1 cellular context compared by ENCODE assay signal in the genomic region with DNA sequence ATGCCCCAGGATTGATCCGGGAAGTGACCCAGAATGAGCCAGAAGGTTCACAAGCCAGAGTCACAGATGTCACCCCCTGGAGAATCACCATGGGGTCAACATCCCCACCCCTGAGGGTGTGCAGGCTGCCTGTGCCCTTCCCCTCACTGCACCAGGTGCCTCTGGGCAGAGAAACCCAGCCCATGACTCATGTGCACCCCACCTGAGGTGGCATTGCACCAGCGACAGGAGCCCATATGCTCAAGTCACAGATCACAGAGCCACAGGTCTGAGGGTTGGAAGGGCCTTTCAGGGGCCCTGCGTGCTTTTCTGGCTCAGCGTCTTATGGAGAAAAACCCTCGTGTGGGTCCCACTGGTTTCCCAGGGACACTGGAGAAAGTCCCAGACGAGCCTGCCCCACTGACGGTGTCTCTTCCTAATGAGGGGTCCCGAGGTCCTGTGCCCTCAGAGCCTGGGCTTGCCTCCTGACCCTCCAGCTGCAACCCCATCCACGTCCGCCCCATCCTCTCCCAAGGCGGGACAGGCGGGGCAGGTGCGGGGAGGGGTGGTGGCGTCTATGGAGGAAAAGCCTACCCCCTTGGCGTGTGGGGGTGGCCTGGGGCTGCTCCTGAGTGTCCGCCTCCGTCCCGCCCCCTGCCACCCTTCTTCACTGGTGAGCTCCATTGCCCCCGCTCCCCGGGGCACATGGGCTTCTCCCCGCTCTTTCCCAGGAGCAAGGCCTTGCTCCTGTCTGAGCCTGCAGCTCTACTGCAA.
TF ChIP-seq lines count a peak whose summit lies in the region.

No MANE protein-coding gene starts in this region.

TF ChIP-seq in GM23338, 12 proteins besides CTCF, POLR2A, EP300 and RAD21 (continued from another document):
- TF ChIP-seq, protein P1, sequence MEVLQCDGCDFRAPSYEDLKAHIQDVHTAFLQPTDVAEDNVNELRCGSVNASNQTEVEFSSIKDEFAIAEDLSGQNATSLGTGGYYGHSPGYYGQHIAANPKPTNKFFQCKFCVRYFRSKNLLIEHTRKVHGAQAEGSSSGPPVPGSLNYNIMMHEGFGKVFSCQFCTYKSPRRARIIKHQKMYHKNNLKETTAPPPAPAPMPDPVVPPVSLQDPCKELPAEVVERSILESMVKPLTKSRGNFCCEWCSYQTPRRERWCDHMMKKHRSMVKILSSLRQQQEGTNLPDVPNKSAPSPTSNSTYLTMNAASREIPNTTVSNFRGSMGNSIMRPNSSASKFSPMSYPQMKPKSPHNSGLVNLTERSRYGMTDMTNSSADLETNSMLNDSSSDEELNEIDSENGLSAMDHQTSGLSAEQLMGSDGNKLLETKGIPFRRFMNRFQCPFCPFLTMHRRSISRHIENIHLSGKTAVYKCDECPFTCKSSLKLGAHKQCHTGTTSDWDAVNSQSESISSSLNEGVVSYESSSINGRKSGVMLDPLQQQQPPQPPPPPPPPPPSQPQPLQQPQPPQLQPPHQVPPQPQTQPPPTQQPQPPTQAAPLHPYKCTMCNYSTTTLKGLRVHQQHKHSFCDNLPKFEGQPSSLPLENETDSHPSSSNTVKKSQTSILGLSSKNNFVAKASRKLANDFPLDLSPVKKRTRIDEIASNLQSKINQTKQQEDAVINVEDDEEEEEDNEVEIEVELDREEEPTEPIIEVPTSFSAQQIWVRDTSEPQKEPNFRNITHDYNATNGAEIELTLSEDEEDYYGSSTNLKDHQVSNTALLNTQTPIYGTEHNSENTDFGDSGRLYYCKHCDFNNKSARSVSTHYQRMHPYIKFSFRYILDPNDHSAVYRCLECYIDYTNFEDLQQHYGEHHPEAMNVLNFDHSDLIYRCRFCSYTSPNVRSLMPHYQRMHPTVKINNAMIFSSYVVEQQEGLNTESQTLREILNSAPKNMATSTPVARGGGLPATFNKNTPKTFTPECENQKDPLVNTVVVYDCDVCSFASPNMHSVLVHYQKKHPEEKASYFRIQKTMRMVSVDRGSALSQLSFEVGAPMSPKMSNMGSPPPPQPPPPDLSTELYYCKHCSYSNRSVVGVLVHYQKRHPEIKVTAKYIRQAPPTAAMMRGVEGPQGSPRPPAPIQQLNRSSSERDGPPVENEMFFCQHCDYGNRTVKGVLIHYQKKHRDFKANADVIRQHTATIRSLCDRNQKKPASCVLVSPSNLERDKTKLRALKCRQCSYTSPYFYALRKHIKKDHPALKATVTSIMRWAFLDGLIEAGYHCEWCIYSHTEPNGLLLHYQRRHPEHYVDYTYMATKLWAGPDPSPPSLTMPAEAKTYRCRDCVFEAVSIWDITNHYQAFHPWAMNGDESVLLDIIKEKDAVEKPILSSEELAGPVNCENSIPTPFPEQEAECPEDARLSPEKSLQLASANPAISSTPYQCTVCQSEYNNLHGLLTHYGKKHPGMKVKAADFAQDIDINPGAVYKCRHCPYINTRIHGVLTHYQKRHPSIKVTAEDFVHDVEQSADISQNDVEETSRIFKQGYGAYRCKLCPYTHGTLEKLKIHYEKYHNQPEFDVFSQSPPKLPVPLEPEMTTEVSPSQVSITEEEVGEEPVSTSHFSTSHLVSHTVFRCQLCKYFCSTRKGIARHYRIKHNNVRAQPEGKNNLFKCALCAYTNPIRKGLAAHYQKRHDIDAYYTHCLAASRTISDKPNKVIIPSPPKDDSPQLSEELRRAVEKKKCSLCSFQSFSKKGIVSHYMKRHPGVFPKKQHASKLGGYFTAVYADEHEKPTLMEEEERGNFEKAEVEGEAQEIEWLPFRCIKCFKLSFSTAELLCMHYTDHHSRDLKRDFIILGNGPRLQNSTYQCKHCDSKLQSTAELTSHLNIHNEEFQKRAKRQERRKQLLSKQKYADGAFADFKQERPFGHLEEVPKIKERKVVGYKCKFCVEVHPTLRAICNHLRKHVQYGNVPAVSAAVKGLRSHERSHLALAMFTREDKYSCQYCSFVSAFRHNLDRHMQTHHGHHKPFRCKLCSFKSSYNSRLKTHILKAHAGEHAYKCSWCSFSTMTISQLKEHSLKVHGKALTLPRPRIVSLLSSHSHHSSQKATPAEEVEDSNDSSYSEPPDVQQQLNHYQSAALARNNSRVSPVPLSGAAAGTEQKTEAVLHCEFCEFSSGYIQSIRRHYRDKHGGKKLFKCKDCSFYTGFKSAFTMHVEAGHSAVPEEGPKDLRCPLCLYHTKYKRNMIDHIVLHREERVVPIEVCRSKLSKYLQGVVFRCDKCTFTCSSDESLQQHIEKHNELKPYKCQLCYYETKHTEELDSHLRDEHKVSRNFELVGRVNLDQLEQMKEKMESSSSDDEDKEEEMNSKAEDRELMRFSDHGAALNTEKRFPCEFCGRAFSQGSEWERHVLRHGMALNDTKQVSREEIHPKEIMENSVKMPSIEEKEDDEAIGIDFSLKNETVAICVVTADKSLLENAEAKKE (CRISPR knock-in tag; IDR thresholded peaks at IDR 0.05): no peak
- no peak for TF ChIP-seq JUNB (IDR thresholded peaks at IDR 0.05; ENCODE audit: unreplicated experiment)
- TF ChIP-seq, protein P2, sequence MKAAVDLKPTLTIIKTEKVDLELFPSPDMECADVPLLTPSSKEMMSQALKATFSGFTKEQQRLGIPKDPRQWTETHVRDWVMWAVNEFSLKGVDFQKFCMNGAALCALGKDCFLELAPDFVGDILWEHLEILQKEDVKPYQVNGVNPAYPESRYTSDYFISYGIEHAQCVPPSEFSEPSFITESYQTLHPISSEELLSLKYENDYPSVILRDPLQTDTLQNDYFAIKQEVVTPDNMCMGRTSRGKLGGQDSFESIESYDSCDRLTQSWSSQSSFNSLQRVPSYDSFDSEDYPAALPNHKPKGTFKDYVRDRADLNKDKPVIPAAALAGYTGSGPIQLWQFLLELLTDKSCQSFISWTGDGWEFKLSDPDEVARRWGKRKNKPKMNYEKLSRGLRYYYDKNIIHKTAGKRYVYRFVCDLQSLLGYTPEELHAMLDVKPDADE (IDR thresholded peaks at IDR 0.05): no peak
- TF ChIP-seq STAT1 (IDR thresholded peaks at IDR 0.05; ENCODE audit: unreplicated experiment): no peak
- no peak for TF ChIP-seq EZH2phosphoT487 (IDR thresholded peaks at IDR 0.05; ENCODE audit: unreplicated experiment)
- no peak for TF ChIP-seq CREB1 (CRISPR knock-in tag; IDR thresholded peaks at IDR 0.05; ENCODE audit: low read depth)
- TF ChIP-seq, protein P3, sequence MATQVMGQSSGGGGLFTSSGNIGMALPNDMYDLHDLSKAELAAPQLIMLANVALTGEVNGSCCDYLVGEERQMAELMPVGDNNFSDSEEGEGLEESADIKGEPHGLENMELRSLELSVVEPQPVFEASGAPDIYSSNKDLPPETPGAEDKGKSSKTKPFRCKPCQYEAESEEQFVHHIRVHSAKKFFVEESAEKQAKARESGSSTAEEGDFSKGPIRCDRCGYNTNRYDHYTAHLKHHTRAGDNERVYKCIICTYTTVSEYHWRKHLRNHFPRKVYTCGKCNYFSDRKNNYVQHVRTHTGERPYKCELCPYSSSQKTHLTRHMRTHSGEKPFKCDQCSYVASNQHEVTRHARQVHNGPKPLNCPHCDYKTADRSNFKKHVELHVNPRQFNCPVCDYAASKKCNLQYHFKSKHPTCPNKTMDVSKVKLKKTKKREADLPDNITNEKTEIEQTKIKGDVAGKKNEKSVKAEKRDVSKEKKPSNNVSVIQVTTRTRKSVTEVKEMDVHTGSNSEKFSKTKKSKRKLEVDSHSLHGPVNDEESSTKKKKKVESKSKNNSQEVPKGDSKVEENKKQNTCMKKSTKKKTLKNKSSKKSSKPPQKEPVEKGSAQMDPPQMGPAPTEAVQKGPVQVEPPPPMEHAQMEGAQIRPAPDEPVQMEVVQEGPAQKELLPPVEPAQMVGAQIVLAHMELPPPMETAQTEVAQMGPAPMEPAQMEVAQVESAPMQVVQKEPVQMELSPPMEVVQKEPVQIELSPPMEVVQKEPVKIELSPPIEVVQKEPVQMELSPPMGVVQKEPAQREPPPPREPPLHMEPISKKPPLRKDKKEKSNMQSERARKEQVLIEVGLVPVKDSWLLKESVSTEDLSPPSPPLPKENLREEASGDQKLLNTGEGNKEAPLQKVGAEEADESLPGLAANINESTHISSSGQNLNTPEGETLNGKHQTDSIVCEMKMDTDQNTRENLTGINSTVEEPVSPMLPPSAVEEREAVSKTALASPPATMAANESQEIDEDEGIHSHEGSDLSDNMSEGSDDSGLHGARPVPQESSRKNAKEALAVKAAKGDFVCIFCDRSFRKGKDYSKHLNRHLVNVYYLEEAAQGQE (IDR thresholded peaks at IDR 0.05; ENCODE audit: unreplicated experiment): no peak
- no peak for TF ChIP-seq EZH2 (IDR thresholded peaks at IDR 0.05; ENCODE audit: low read depth, unreplicated experiment)
- no peak for TF ChIP-seq ZNF114 (CRISPR knock-in tag; IDR thresholded peaks at IDR 0.05)
- TF ChIP-seq NANOG (IDR thresholded peaks at IDR 0.05; ENCODE audit: borderline replicate concordance): no peak
- no peak for TF ChIP-seq POLR2AphosphoS5 (IDR thresholded peaks at IDR 0.05; ENCODE audit: low read depth)
TF ChIP-seq in GM23338: peak in this region for 0.
